35 cellular contexts compared by ENCODE assay signal in genomic region chr14:47346849-47347248, GRCh38.
DNase-seq lines count a peak whose midpoint lies in the region; ATAC-seq and TF ChIP-seq lines count a peak whose summit lies in the region.
"Had no signal": no experiment of that assay in that cellular context is flagged by ENCODE, and none has a peak within 500 bp of the region (broad histone marks: within the 10 kb centered on the region; RNA-seq: fewer than 3 reads in every experiment).

No MANE protein-coding gene starts in this region.

- no peaks in the 10 kb centered on the region for H3K9me2 ChIP-seq in SU-DHL-6 (replicated peaks; ENCODE audit: insufficient read depth, low read length)

- H3K36me3 Mint-ChIP-seq in activated CD4-positive, alpha-beta T cell treated with anti-CD3 and anti-CD28 coated beads for 36 hours (ENCODE audit: low read depth) = no peaks in the 10 kb centered on the region
- H3K36me3 Mint-ChIP-seq: activated naive CD4-positive, alpha-beta T cell treated with anti-CD3 and anti-CD28 coated beads, Interleukin-2, amount 10 ng/mL, durations not matched to agents 7 days and 5 days; naive B cell had no signal

- H3K9ac ChIP-seq in SU-DHL-6 (ENCODE audit: low read length) = no peak overlapping the region

- no peaks in the 10 kb centered on the region for H3K27me3 Mint-ChIP-seq in activated CD4-positive, alpha-beta T cell treated with anti-CD3 and anti-CD28 coated beads for 36 hours
- H3K27me3 Mint-ChIP-seq: activated B cell treated with CpG ODN at 0.5 μM for 24 hours; activated naive CD4-positive, alpha-beta T cell treated with anti-CD3 and anti-CD28 coated beads, Interleukin-2, amount 10 ng/mL, durations not matched to agents 7 days and 5 days had no signal

- H4K20me1 ChIP-seq in SU-DHL-6 (ENCODE audit: low read depth, low read length) = no peaks in the 10 kb centered on the region

- CTCF ChIA-PET in activated CD4-positive, alpha-beta T cell treated with anti-CD3 and anti-CD28 coated beads for 36 hours (lab: Charles Lee) = no interaction called here

- H3K9me3 Mint-ChIP-seq in activated CD4-positive, alpha-beta T cell treated with anti-CD3 and anti-CD28 coated beads for 36 hours (ENCODE audit: low read depth) = no peaks in the 10 kb centered on the region
- H3K9me3 Mint-ChIP-seq: activated B cell treated with CpG ODN at 0.5 μM for 24 hours; activated naive CD4-positive, alpha-beta T cell treated with anti-CD3 and anti-CD28 coated beads, Interleukin-2, amount 10 ng/mL, durations not matched to agents 7 days and 5 days had no signal

- H3K4me1 Mint-ChIP-seq in activated CD4-positive, alpha-beta T cell treated with anti-CD3 and anti-CD28 coated beads for 36 hours = no peaks in the 10 kb centered on the region
- H3K4me1 Mint-ChIP-seq: activated B cell treated with CpG ODN at 0.5 μM for 24 hours; activated naive CD4-positive, alpha-beta T cell treated with anti-CD3 and anti-CD28 coated beads, Interleukin-2, amount 10 ng/mL, durations not matched to agents 7 days and 5 days; naive B cell had no signal

- no peaks in the 10 kb centered on the region for H3K36me3 ChIP-seq in SU-DHL-6 (ENCODE audit: low read length)
- H3K36me3 ChIP-seq: brain microvascular endothelial cell, gastroesophageal sphincter had no signal

- TF ChIP-seq CTCF in SU-DHL-6 (IDR thresholded peaks at IDR 0.05; ENCODE audit: insufficient read depth, low read length, poor library complexity, severe bottlenecking) = no peak

- no peak overlapping the region for H3K27ac ChIP-seq in SU-DHL-6 (ENCODE audit: low read depth, low read length)
- H3K27ac ChIP-seq: brain microvascular endothelial cell, gastroesophageal sphincter, psoas muscle, testis had no signal

- intact Hi-C loops in activated CD4-positive, alpha-beta T cell treated with anti-CD3 and anti-CD28 coated beads for 36 hours (cut with DNase I, micrococcal nuclease) = no loop called here

- peak overlapping the region; percentile 6 for H3K4me2 ChIP-seq in SU-DHL-6 (ENCODE audit: low read depth, low read length, poor library complexity, severe bottlenecking)

- DNase-seq in NOMO-1 treated with DMSO at 0.1 percent for 48 hours (lab: John Stamatoyannopoulos, UW; ENCODE audit: unreplicated experiment) (peak; percentile 95), KG1 (lab: John Stamatoyannopoulos, UW) (no peak), NCI-H1092 (lab: John Stamatoyannopoulos, UW) (no peak), pons (ENCODE audit: low spot score) (no peak)
- DNase-seq in activated CD4-positive, alpha-beta T cell treated with anti-CD3 and anti-CD28 coated beads for 36 hours = no peak
- DNase-seq: ACHN; activated B cell treated with CpG ODN at 0.5 μM for 24 hours; activated CD4-positive, alpha-beta T cell treated with anti-CD3 and anti-CD28 coated beads, Interleukin-2, amount 50 U/mL, for 4 hours; activated naive CD4-positive, alpha-beta T cell treated with anti-CD3 and anti-CD28 coated beads, Interleukin-2, amount 10 ng/mL, durations not matched to agents 7 days and 5 days; amniotic stem cell; brain microvascular endothelial cell; COR-L47; DMS79; dorsolateral prefrontal cortex; GF-D8; GOT3; islet precursor cell; left ventricle myocardium superior; naive B cell; NCI-H1048; NCI-H187; NCI-H2171 treated with DMSO at 0.1 percent for 48 hours; NCI-H524 treated with DMSO at 0.1 percent for 48 hours; nucleus accumbens; psoas muscle; Right ventricle myocardium superior; stimulated activated CD4-positive, alpha-beta T cell treated with anti-CD3 and anti-CD28 coated beads, Interleukin-15, amount 100 ng/mL, for 24 hours; stimulated activated naive CD8-positive, alpha-beta T cell treated with anti-CD3 and anti-CD28 coated beads, Interleukin-15, Interleukin-2, amounts not matched to agents 100 U/mL and 50 U/mL, for 24 hours; T1000; testis had no signal

- no peak overlapping the region for H2AFZ ChIP-seq in SU-DHL-6 (ENCODE audit: low read depth, low read length, severe bottlenecking)

- no peak overlapping the region for H3K4me3 ChIP-seq in SU-DHL-6 (ENCODE audit: insufficient read depth, low read length, poor library complexity, severe bottlenecking)
- H3K4me3 ChIP-seq: gastroesophageal sphincter, K562, psoas muscle, testis had no signal

- POLR2A ChIA-PET in activated CD4-positive, alpha-beta T cell treated with anti-CD3 and anti-CD28 coated beads for 36 hours (lab: Charles Lee) = no interaction called here

- H3F3A ChIP-seq in SU-DHL-6 (ENCODE audit: insufficient read depth) = no peaks in the 10 kb centered on the region

- H3K79me2 ChIP-seq in SU-DHL-6 (ENCODE audit: insufficient read depth, low read length) = no peaks in the 10 kb centered on the region

- no peaks in the 10 kb centered on the region for H3K27me3 ChIP-seq in SU-DHL-6 (ENCODE audit: low read length)
- H3K27me3 ChIP-seq: brain microvascular endothelial cell, dorsolateral prefrontal cortex, gastroesophageal sphincter, testis had no signal

- ATAC-seq in GM18858 (IDR thresholded peaks at IDR 0.05; ENCODE audit: unreplicated experiment) (peak; percentile 56), HG03442 (IDR thresholded peaks at IDR 0.05; ENCODE audit: unreplicated experiment) (peak; percentile 57)
- ATAC-seq in activated CD4-positive, alpha-beta T cell treated with anti-CD3 and anti-CD28 coated beads for 36 hours = no peak
- ATAC-seq: gastroesophageal sphincter; K562; left ventricle myocardium superior; psoas muscle; stimulated activated naive CD8-positive, alpha-beta T cell treated with anti-CD3 and anti-CD28 coated beads, Interleukin-15, Interleukin-2, amounts not matched to agents 100 U/mL and 50 U/mL, for 24 hours had no signal

- H3K27ac Mint-ChIP-seq in activated CD4-positive, alpha-beta T cell treated with anti-CD3 and anti-CD28 coated beads for 36 hours = no peak overlapping the region
- H3K27ac Mint-ChIP-seq: activated B cell treated with CpG ODN at 0.5 μM for 24 hours; activated naive CD4-positive, alpha-beta T cell treated with anti-CD3 and anti-CD28 coated beads, Interleukin-2, amount 10 ng/mL, durations not matched to agents 7 days and 5 days; naive B cell had no signal

- H3K9me3 ChIP-seq in SU-DHL-6 (ENCODE audit: insufficient read depth, low read length) = no peaks in the 10 kb centered on the region
- H3K9me3 ChIP-seq: gastroesophageal sphincter, psoas muscle, testis had no signal

- H3K4me3 Mint-ChIP-seq in activated CD4-positive, alpha-beta T cell treated with anti-CD3 and anti-CD28 coated beads for 36 hours = no peak overlapping the region
- H3K4me3 Mint-ChIP-seq: activated B cell treated with CpG ODN at 0.5 μM for 24 hours; activated naive CD4-positive, alpha-beta T cell treated with anti-CD3 and anti-CD28 coated beads, Interleukin-2, amount 10 ng/mL, durations not matched to agents 7 days and 5 days; naive B cell had no signal
